Comparison of ENCODE assay signal across 23 cellular contexts in the genomic region with DNA sequence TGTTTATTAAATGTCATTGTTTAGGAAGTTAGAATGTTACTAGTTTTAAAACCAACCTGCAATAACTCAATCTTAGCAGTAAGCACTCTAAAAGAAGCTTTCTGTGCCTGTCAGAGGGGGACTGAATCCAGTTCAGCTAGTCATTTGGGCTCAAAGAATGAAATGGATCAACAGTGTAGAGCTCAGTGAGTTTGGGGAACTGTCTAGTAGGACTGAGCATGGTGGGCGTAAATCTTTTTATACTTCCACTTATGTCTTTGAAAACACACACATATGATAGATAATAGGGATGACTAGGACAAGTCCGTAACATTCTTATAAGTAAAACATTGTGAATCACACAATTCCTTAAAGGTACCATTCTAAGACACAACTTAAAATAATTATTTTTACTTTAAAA.
"Had no signal": no experiment of that assay in that cellular context is flagged by ENCODE, and none has a peak within 500 bp of the region (broad histone marks: within the 10 kb centered on the region; RNA-seq: fewer than 3 reads in every experiment).

No MANE protein-coding gene starts in this region.

- DNase-seq: activated CD4-positive, alpha-beta T cell treated with anti-CD3 and anti-CD28 coated beads, Interleukin-2, amount 10 ng/mL, durations not matched to agents 7 days and 5 days; activated CD4-positive, CD25-positive, alpha-beta regulatory T cell treated with anti-CD3 and anti-CD28 coated beads, Interleukin-2, amount 50 U/mL, for 72 hours; activated naive CD4-positive, alpha-beta T cell; activated T-cell treated with anti-CD3 and anti-CD28 coated beads, Interleukin-2, amount 50 U/mL, for 1 hour; glutamatergic neuron; mesendoderm; mucosa of descending colon; occipital lobe; posterior cingulate gyrus; sigmoid colon; stimulated activated CD4-positive, alpha-beta T cell treated with anti-CD3 and anti-CD28 coated beads, Interleukin-2, amount 100 ng/mL, for 48 hours; stimulated activated CD8-positive, alpha-beta memory T cell treated with anti-CD3 and anti-CD28 coated beads, Interleukin-4, amount 100 ng/mL, for 48 hours; stimulated activated naive CD4-positive, alpha-beta T cell had no signal

- H3K4me1 Mint-ChIP-seq: activated T-helper 17 cell treated with anti-CD3 and anti-CD28 coated beads, Interleukin-2, amount 50 U/mL, for 72 hours; neural crest cell had no signal

- H3K4me3 Mint-ChIP-seq: activated CD4-positive, alpha-beta T cell treated with anti-CD3 and anti-CD28 coated beads, Interleukin-2, amount 10 ng/mL, durations not matched to agents 7 days and 5 days; activated naive CD8-positive, alpha-beta T cell; activated T-helper 17 cell treated with anti-CD3 and anti-CD28 coated beads, Interleukin-2, amount 50 U/mL, for 72 hours; central memory CD8-positive, alpha-beta T cell; neural crest cell had no signal

- H3K9me3 Mint-ChIP-seq: activated T-helper 17 cell treated with anti-CD3 and anti-CD28 coated beads, Interleukin-2, amount 50 U/mL, for 72 hours; central memory CD8-positive, alpha-beta T cell; neural crest cell had no signal

- H3K4me1 ChIP-seq: sigmoid colon had no signal

- H3K27ac ChIP-seq: coronary artery, esophagus muscularis mucosa, hepatocyte, sigmoid colon, thoracic aorta had no signal

- H3K27ac Mint-ChIP-seq: activated CD4-positive, alpha-beta T cell treated with anti-CD3 and anti-CD28 coated beads, Interleukin-2, amount 10 ng/mL, durations not matched to agents 7 days and 5 days; activated naive CD8-positive, alpha-beta T cell; activated T-helper 17 cell treated with anti-CD3 and anti-CD28 coated beads, Interleukin-2, amount 50 U/mL, for 72 hours had no signal

- H3K9me3 ChIP-seq: esophagus muscularis mucosa, mucosa of descending colon, sigmoid colon, thoracic aorta, upper lobe of left lung had no signal

- H3K4me3 ChIP-seq: coronary artery, esophagus muscularis mucosa, hepatocyte, mucosa of descending colon, sigmoid colon, smooth muscle cell, thoracic aorta, upper lobe of left lung had no signal

- ATAC-seq: activated T-helper 17 cell treated with anti-CD3 and anti-CD28 coated beads, Interleukin-2, amount 50 U/mL, for 72 hours had no signal

- H3K27me3 Mint-ChIP-seq: activated naive CD8-positive, alpha-beta T cell; activated T-helper 17 cell treated with anti-CD3 and anti-CD28 coated beads, Interleukin-2, amount 50 U/mL, for 72 hours; central memory CD8-positive, alpha-beta T cell had no signal

- H3K36me3 ChIP-seq: esophagus muscularis mucosa, sigmoid colon, thoracic aorta, upper lobe of left lung had no signal

- H3K27me3 ChIP-seq: esophagus muscularis mucosa, hepatocyte, sigmoid colon, upper lobe of left lung had no signal
